In the genomic region with DNA sequence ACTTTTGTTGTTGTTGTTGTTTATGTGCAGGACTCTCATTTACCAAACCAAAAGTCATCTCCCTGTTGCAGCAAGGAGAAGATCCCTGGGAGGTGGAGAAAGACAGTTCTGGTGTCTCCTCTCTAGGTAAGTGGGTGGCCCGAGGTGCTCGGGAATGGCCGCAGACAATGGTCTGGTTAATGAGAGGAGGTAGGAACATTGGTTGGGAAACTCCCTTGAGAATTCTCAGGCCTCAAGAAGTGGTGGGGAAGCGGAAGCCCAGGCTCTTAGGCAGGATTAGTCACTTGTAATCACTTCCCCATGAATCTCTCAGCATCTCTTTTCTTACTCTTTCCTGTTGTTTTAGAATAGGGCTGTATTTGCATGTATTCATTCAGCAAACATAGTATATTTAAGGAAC, we compare ENCODE assay signal across 23 cellular contexts.
"Had no signal": no experiment of that assay in that cellular context is flagged by ENCODE, and none has a peak within 500 bp of the region (broad histone marks: within the 10 kb centered on the region; RNA-seq: fewer than 3 reads in every experiment).

No MANE protein-coding gene starts in this region.

- H3K27ac Mint-ChIP-seq: activated naive CD4-positive, alpha-beta T cell treated with anti-CD3 and anti-CD28 coated beads, Interleukin-2, amount 50 U/mL, for 24 hours; activated naive CD8-positive, alpha-beta T cell treated with anti-CD3 and anti-CD28 coated beads, Interleukin-2, amount 50 U/mL, for 24 hours had no signal

- H3K27me3 Mint-ChIP-seq: activated naive CD4-positive, alpha-beta T cell treated with anti-CD3 and anti-CD28 coated beads, Interleukin-2, amount 50 U/mL, for 24 hours; activated naive CD8-positive, alpha-beta T cell treated with anti-CD3 and anti-CD28 coated beads, Interleukin-2, amount 50 U/mL, for 24 hours; central memory CD8-positive, alpha-beta T cell; naive thymus-derived CD8-positive, alpha-beta T cell had no signal

- H3K4me2 ChIP-seq: hepatocyte had no signal

- H3K4me3 ChIP-seq: dorsolateral prefrontal cortex, gastrocnemius medialis, hepatocyte, right atrium auricular region, spleen, thoracic aorta, uterus had no signal

- H3K9me3 ChIP-seq: gastrocnemius medialis, right atrium auricular region, uterus had no signal

- H3K9ac ChIP-seq: parathyroid adenoma had no signal

- H3K4me3 Mint-ChIP-seq: activated naive CD4-positive, alpha-beta T cell treated with anti-CD3 and anti-CD28 coated beads, Interleukin-2, amount 50 U/mL, for 24 hours; activated naive CD8-positive, alpha-beta T cell treated with anti-CD3 and anti-CD28 coated beads, Interleukin-2, amount 50 U/mL, for 24 hours; central memory CD8-positive, alpha-beta T cell; naive thymus-derived CD8-positive, alpha-beta T cell had no signal

- H3K4me1 ChIP-seq: gastrocnemius medialis, parathyroid adenoma, uterus had no signal

- DNase-seq: activated CD4-positive, alpha-beta T cell treated with anti-CD3 and anti-CD28 coated beads for 4 hours; activated CD4-positive, alpha-beta T cell treated with anti-CD3 and anti-CD28 coated beads, Interleukin-2, amount 50 U/mL, for 4 hours; activated effector memory CD4-positive, alpha-beta T cell treated with anti-CD3 and anti-CD28 coated beads, Interleukin-2, amount 50 U/mL, for 16 hours; activated naive CD8-positive, alpha-beta T cell treated with anti-CD3 and anti-CD28 coated beads, Interleukin-2, amount 50 U/mL, for 24 hours; amygdala; dorsolateral prefrontal cortex; effector memory CD4-positive, alpha-beta T cell; gastrocnemius medialis; islet precursor cell; left colon; naive thymus-derived CD8-positive, alpha-beta T cell; nucleus accumbens; spleen; stimulated activated naive CD4-positive, alpha-beta T cell treated with Interleukin-2 at 50 U/mL for 16 hours; trophoblast cell; uterus had no signal

- H2AFZ ChIP-seq: hepatocyte, parathyroid adenoma had no signal

- H3K36me3 ChIP-seq: uterus had no signal

- H3K27ac ChIP-seq: dorsolateral prefrontal cortex, gastrocnemius medialis, hepatocyte, parathyroid adenoma, right atrium auricular region, spleen, thoracic aorta, uterus, VCaP had no signal

- H3K27me3 ChIP-seq: dorsolateral prefrontal cortex, gastrocnemius medialis, hepatocyte, right atrium auricular region, spleen, uterus had no signal
